ENCODE assay signal across 3 cellular contexts in the genomic region with DNA sequence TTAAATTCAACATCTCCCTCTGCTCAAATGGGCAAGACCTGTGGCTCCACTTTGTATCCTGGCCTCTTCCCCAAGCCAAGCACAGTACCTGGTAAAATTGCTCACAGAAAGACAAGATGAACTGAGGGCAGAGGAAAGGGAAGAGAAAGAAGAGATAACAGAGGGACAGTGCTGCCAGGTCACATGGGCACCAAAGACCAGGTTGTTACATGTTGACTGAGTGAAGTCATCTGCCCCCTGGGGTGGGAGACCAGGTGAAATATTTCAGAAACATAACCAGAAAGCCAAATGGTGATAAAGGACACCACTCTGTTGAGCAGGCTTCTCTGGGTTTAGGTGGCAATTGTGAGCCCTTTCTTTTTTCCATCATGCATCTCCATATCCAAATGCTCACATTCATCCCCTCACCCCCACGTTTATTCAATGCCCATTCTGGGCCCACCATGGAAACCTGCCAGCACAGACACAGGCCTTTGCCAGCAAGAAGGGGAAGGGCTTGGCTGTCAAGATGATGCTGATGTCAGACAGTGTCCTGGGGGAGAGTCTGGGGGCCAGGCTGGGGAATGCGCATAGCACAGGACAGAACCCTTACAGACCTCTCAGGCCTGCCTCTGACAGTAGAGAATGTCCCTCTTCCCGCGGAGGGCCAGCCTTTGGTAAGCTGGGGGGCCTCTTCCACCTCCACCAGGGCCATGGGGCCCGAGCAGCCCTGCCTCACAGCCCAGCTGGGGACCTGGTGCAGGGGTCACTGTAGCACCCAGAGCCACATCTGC.
TF ChIP-seq lines count a peak whose summit lies in the region.

No MANE protein-coding gene starts in this region.

TF ChIP-seq in liver, 16 proteins besides CTCF, POLR2A, EP300 and RAD21:
- TF ChIP-seq, protein P1, sequence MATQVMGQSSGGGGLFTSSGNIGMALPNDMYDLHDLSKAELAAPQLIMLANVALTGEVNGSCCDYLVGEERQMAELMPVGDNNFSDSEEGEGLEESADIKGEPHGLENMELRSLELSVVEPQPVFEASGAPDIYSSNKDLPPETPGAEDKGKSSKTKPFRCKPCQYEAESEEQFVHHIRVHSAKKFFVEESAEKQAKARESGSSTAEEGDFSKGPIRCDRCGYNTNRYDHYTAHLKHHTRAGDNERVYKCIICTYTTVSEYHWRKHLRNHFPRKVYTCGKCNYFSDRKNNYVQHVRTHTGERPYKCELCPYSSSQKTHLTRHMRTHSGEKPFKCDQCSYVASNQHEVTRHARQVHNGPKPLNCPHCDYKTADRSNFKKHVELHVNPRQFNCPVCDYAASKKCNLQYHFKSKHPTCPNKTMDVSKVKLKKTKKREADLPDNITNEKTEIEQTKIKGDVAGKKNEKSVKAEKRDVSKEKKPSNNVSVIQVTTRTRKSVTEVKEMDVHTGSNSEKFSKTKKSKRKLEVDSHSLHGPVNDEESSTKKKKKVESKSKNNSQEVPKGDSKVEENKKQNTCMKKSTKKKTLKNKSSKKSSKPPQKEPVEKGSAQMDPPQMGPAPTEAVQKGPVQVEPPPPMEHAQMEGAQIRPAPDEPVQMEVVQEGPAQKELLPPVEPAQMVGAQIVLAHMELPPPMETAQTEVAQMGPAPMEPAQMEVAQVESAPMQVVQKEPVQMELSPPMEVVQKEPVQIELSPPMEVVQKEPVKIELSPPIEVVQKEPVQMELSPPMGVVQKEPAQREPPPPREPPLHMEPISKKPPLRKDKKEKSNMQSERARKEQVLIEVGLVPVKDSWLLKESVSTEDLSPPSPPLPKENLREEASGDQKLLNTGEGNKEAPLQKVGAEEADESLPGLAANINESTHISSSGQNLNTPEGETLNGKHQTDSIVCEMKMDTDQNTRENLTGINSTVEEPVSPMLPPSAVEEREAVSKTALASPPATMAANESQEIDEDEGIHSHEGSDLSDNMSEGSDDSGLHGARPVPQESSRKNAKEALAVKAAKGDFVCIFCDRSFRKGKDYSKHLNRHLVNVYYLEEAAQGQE (IDR thresholded peaks at IDR 0.05): no peak
- TF ChIP-seq RXRA (IDR thresholded peaks at IDR 0.05): peak in 1 of 2 donors; percentile 78
- TF ChIP-seq HNF4G (IDR thresholded peaks at IDR 0.05): no peak
- peak; percentile 81 for TF ChIP-seq FOXA1 (IDR thresholded peaks at IDR 0.05)
- no peak for TF ChIP-seq GABPA (IDR thresholded peaks at IDR 0.05 in 1 of 2, conservative IDR thresholded peaks at IDR 0.05 in 1 of 2)
- no peak for TF ChIP-seq NR2F2 (IDR thresholded peaks at IDR 0.05)
- peak in 1 of 2 donors; percentile 78 for TF ChIP-seq HNF4A (conservative IDR thresholded peaks at IDR 0.05)
- TF ChIP-seq JUND (IDR thresholded peaks at IDR 0.05): peak in 1 of 2 donors; percentile 95
- peak; percentile 90 for TF ChIP-seq FOXA2 (IDR thresholded peaks at IDR 0.05)
- peak; percentile 41 for TF ChIP-seq YY1 (IDR thresholded peaks at IDR 0.05)
- TF ChIP-seq EGR1 (IDR thresholded peaks at IDR 0.05; ENCODE audit: low read depth in 2 of 2): no peak

TF ChIP-seq in HepG2, 621 proteins besides CTCF, POLR2A, EP300 and RAD21:
- no peak for TF ChIP-seq ZNF224 (CRISPR knock-in tag; IDR thresholded peaks at IDR 0.05)
- TF ChIP-seq ARHGAP35 (CRISPR knock-in tag; IDR thresholded peaks at IDR 0.05; ENCODE audit: borderline replicate concordance): no peak
- no peak for TF ChIP-seq ATF7 (IDR thresholded peaks at IDR 0.05)
- TF ChIP-seq ATF7 (CRISPR knock-in tag; IDR thresholded peaks at IDR 0.05): no peak
- no peak for TF ChIP-seq MAZ (IDR thresholded peaks at IDR 0.05; ENCODE audit: borderline replicate concordance, low read depth, low read length)
- no peak for TF ChIP-seq MAZ (CRISPR knock-in tag; IDR thresholded peaks at IDR 0.05; ENCODE audit: low read depth)
- TF ChIP-seq, protein P2, sequence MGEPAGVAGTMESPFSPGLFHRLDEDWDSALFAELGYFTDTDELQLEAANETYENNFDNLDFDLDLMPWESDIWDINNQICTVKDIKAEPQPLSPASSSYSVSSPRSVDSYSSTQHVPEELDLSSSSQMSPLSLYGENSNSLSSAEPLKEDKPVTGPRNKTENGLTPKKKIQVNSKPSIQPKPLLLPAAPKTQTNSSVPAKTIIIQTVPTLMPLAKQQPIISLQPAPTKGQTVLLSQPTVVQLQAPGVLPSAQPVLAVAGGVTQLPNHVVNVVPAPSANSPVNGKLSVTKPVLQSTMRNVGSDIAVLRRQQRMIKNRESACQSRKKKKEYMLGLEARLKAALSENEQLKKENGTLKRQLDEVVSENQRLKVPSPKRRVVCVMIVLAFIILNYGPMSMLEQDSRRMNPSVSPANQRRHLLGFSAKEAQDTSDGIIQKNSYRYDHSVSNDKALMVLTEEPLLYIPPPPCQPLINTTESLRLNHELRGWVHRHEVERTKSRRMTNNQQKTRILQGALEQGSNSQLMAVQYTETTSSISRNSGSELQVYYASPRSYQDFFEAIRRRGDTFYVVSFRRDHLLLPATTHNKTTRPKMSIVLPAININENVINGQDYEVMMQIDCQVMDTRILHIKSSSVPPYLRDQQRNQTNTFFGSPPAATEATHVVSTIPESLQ (CRISPR knock-in tag; conservative IDR thresholded peaks at IDR 0.05): no peak
- no peak for TF ChIP-seq CENPT (CRISPR knock-in tag; IDR thresholded peaks at IDR 0.05; ENCODE audit: low read depth)
- TF ChIP-seq MAF1 (CRISPR knock-in tag; IDR thresholded peaks at IDR 0.05; ENCODE audit: borderline replicate concordance): no peak
- no peak for TF ChIP-seq ETV6 (CRISPR knock-in tag; conservative IDR thresholded peaks at IDR 0.05)
- TF ChIP-seq FOSL1 (CRISPR knock-in tag; IDR thresholded peaks at IDR 0.05; ENCODE audit: borderline replicate concordance): no peak
- TF ChIP-seq TBX2 (CRISPR knock-in tag; IDR thresholded peaks at IDR 0.05; ENCODE audit: borderline replicate concordance): no peak
- no peak for TF ChIP-seq SP2 (CRISPR knock-in tag; IDR thresholded peaks at IDR 0.05)
- no peak for TF ChIP-seq ZNF431 (CRISPR knock-in tag; IDR thresholded peaks at IDR 0.05; ENCODE audit: borderline replicate concordance, low read depth)
- TF ChIP-seq ZNF512 (CRISPR knock-in tag; IDR thresholded peaks at IDR 0.05): no peak

TF ChIP-seq in WTC11, 78 proteins besides CTCF, POLR2A, EP300 and RAD21:
- no peak for TF ChIP-seq ELF4 (CRISPR knock-in tag; IDR thresholded peaks at IDR 0.05; ENCODE audit: low read depth)
- no peak for TF ChIP-seq JAZF1 (CRISPR knock-in tag; IDR thresholded peaks at IDR 0.05)
- TF ChIP-seq ZNF396 (CRISPR knock-in tag; IDR thresholded peaks at IDR 0.05; ENCODE audit: borderline replicate concordance): no peak
- no peak for TF ChIP-seq NFATC4 (CRISPR knock-in tag; IDR thresholded peaks at IDR 0.05)
- no peak for TF ChIP-seq TEAD1 (CRISPR knock-in tag; IDR thresholded peaks at IDR 0.05)
- TF ChIP-seq ATF1 (CRISPR knock-in tag; IDR thresholded peaks at IDR 0.05): no peak
- no peak for TF ChIP-seq CBFB (CRISPR knock-in tag; IDR thresholded peaks at IDR 0.05; ENCODE audit: low read depth)
